Comparison of ENCODE assay signal across 8 cellular contexts in genomic region chr7:157335991-157336382, GRCh38. TPM values are rescaled to one million over a fixed set of nuclear protein-coding genes. Genes with fewer than 3 reads are reported as not detected.
DNase-seq lines count a peak whose midpoint lies in the region; ATAC-seq and TF ChIP-seq lines count a peak whose summit lies in the region.

No MANE protein-coding gene starts in this region.

- H3K27me3 ChIP-seq in prostate gland (replicated peaks; ENCODE audit: insufficient read depth) = no peaks in the 10 kb centered on the region

- no peak overlapping the region for H3K9ac ChIP-seq in SK-N-MC (ENCODE audit: insufficient read length)

- TSS peak; percentile 87 for BruUV-seq in Calu3 (replicated peaks; lab: Mats Ljungman, UMichigan)

- no peaks in the 10 kb centered on the region for H3K4me1 ChIP-seq in prostate gland (replicated peaks)

- no peak for TF ChIP-seq POLR2A in prostate gland (IDR thresholded peaks at IDR 0.05)

- H3K27me3 Mint-ChIP-seq in Calu3 (ENCODE audit: unreplicated experiment) = no peaks in the 10 kb centered on the region

- H3K4me3 Mint-ChIP-seq in Calu3 (ENCODE audit: low read depth, unreplicated experiment) = peak overlapping the region; percentile 97

- H3K36me3 Mint-ChIP-seq in Calu3 (ENCODE audit: insufficient read depth, unreplicated experiment) = peaks cover 53% of the 10 kb centered on the region

- no peak for TF ChIP-seq CTCF in Calu3 (IDR thresholded peaks at IDR 0.05; ENCODE audit: unreplicated experiment)
- TF ChIP-seq CTCF in fibroblast of mammary gland (conservative IDR thresholded peaks at IDR 0.05; ENCODE audit: control insufficient read depth, insufficient read depth, low read depth, low read length) = no peak
- TF ChIP-seq CTCF in prostate gland (IDR thresholded peaks at IDR 0.05) = no peak

- CTCF ChIA-PET in Calu3 (lab: Charles Lee) = no interaction called here

- ATAC-seq in GM19395 (IDR thresholded peaks at IDR 0.05; ENCODE audit: unreplicated experiment) = no peak
- ATAC-seq in HG02759 (IDR thresholded peaks at IDR 0.05; ENCODE audit: unreplicated experiment) = no peak

- H3K27ac ChIP-seq in SK-N-MC (no peak overlapping the region), prostate gland (peak overlapping the region; percentile 94 to 99)

- H3K4me1 Mint-ChIP-seq in Calu3 (ENCODE audit: low read depth, unreplicated experiment) = peaks cover 16% of the 10 kb centered on the region

- WGBS in prostate gland = 50% methylated on average over 11 of the region's 11 CpGs

- H3K36me3 ChIP-seq in SK-N-MC (ENCODE audit: insufficient read depth, low read length) (no peaks in the 10 kb centered on the region), prostate gland (no peaks in the 10 kb centered on the region)

- peak overlapping the region; percentile 97; the same call in 1 of the 2 replicates for H3K4me3 ChIP-seq in SK-N-MC
- peak overlapping the region; percentile 90 for H3K4me3 ChIP-seq in fibroblast of mammary gland (ENCODE audit: control insufficient read depth, low read depth, low read length)
- H3K4me3 ChIP-seq in prostate gland = peak overlapping the region; percentile 91 to 96

- H3K27ac Mint-ChIP-seq in Calu3 (ENCODE audit: unreplicated experiment) = peak overlapping the region; percentile 59

- H3K9me3 Mint-ChIP-seq in Calu3 (ENCODE audit: low read depth, unreplicated experiment) = no peaks in the 10 kb centered on the region

- intact Hi-C loops in Calu3 (cut with micrococcal nuclease; ENCODE audit: unreplicated experiment) = loop anchor here (5.0 kb wide), 1 partner anchor 34 kb away; no protein-coding TSS in a partner anchor
- intact Hi-C loops in prostate gland (cut with DNase I) = no loop called here

- H3K9me3 ChIP-seq in SK-N-MC (ENCODE audit: low read depth, low read length) (no peaks in the 10 kb centered on the region), prostate gland (no peaks in the 10 kb centered on the region)

- DNase-seq in Calu3 = no peak
- DNase-seq in SK-N-MC (ENCODE audit: low read depth, low spot score) = no peak
- no peak for DNase-seq in fibroblast of mammary gland (ENCODE audit: low read depth)
- DNase-seq in prostate gland (ENCODE audit: low spot score) = no peak
- DNase-seq in middle frontal gyrus (ENCODE audit: extremely low spot score, low spot score) = no peak
- DNase-seq in kidney tubule cell (ENCODE audit: low spot score) = no peak

RNA-seq across cellular contexts. Expression of gene DNAJB6, which starts 0.8 kb away (rescaled TPM):
- 118 and 137 TPM in 2 replicates for total RNA-seq in Calu3 (2022)
- 100 to 1,000 TPM in 1 of 2 donors, 10 to 100 TPM in 1; 68.3 to 199 TPM for total RNA-seq in prostate gland
